Comparison of ENCODE assay signal across 2 cellular contexts in the genomic region with DNA sequence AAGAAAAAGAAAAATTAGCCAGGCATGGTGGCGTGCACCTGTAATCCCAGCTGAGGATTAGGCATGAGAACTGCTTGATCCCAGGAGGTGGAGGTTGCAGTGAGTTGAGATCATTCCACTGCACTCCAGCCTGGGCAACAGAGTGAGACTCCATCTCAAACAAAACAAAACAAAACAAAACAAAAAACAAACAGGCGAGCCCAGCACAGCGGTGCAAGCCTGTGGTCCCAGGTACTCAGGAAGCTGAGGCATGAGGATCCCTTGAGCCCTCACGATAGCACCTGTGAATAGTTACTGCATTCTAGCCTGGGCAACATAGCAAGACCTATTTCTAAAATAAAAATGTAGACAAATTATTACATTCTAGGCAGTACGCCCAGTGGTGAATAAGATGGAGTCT.
TF ChIP-seq lines count a peak whose summit lies in the region.

No MANE protein-coding gene starts in this region.

TF ChIP-seq in A549, 52 proteins besides CTCF, POLR2A, EP300 and RAD21:
- TF ChIP-seq GATA3 (IDR thresholded peaks at IDR 0.05; ENCODE audit: borderline replicate concordance): no peak
- TF ChIP-seq REST (IDR thresholded peaks at IDR 0.05): no peak
- no peak for TF ChIP-seq EHMT2 (IDR thresholded peaks at IDR 0.05; ENCODE audit: low read depth)
- TF ChIP-seq TFCP2L1 (CRISPR knock-in tag; IDR thresholded peaks at IDR 0.05): no peak
- TF ChIP-seq, protein P1, sequence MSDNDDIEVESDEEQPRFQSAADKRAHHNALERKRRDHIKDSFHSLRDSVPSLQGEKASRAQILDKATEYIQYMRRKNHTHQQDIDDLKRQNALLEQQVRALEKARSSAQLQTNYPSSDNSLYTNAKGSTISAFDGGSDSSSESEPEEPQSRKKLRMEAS (IDR thresholded peaks at IDR 0.05): no peak
- no peak for TF ChIP-seq ZC3H11A (IDR thresholded peaks at IDR 0.05)
- no peak for TF ChIP-seq CBX2 (IDR thresholded peaks at IDR 0.05; ENCODE audit: borderline replicate concordance, low read depth)
- TF ChIP-seq NFE2L2 (conservative IDR thresholded peaks at IDR 0.05; ENCODE audit: low read length): no peak
- TF ChIP-seq ZNF302 (CRISPR knock-in tag; IDR thresholded peaks at IDR 0.05): no peak
- no peak for TF ChIP-seq KDM5A (IDR thresholded peaks at IDR 0.05)

TF ChIP-seq in HepG2, 621 proteins besides CTCF, POLR2A, EP300 and RAD21:
- no peak for TF ChIP-seq SOX13 (IDR thresholded peaks at IDR 0.05)
- no peak for TF ChIP-seq SOX13 (CRISPR knock-in tag; conservative IDR thresholded peaks at IDR 0.05 in 1 of 2, IDR thresholded peaks at IDR 0.05 in 1 of 2)
- peak; percentile 58; the same call in 1 of the 2 replicates for TF ChIP-seq ZNF121 (CRISPR knock-in tag; IDR thresholded peaks at IDR 0.05)
- no peak for TF ChIP-seq ZSCAN25 (CRISPR knock-in tag; IDR thresholded peaks at IDR 0.05)
